In genomic region chr6:111753573-111753972, GRCh38 we compare ENCODE assay signal across 18 cellular contexts.
A peak's percentile ranks its signal among the peaks of the same experiment; 100 is the strongest.
DNase-seq lines count a peak whose midpoint lies in the region; ATAC-seq and TF ChIP-seq lines count a peak whose summit lies in the region.
"Had no signal": no experiment of that assay in that cellular context is flagged by ENCODE, and none has a peak within 500 bp of the region (broad histone marks: within the 10 kb centered on the region; RNA-seq: fewer than 3 reads in every experiment).

No MANE protein-coding gene starts in this region.

- ATAC-seq in Right ventricle myocardium inferior: no peak
- no peak for ATAC-seq in GM19463 (IDR thresholded peaks at IDR 0.05; ENCODE audit: unreplicated experiment)
- ATAC-seq in left colon: no peak
- ATAC-seq: left lung, PC-3 had no signal

- DNase-seq in left ventricle myocardium inferior (no peak), Right ventricle myocardium inferior (ENCODE audit: missing footprints) (no peak), myocyte (ENCODE audit: low read depth) (peak; percentile 76), NCI-H345 treated with DMSO at 0.1 percent for 48 hours (lab: John Stamatoyannopoulos, UW; ENCODE audit: unreplicated experiment) (no peak), left colon (no peak), NCI-H1417 (lab: John Stamatoyannopoulos, UW) (no peak)
- DNase-seq in activated T-helper 2 cell treated with anti-CD3 and anti-CD28 coated beads, Interferon-gamma antibody, Interleukin-2, Interleukin-4, amounts not matched to agents 10 μg/mL and 5 μg/mL and 100 μg/mL, durations not matched to agents 14 hours and 24 hours and 36 hours (ENCODE audit: low spot score): no peak
- DNase-seq: activated CD4-positive, CD25-positive, alpha-beta regulatory T cell; activated gamma-delta T cell; caudate nucleus; IMR-90; left lung; NCI-H510A; PC-3; SW 1271; trophoblast cell had no signal

- H3K4me3 Mint-ChIP-seq in activated T-helper 2 cell treated with anti-CD3 and anti-CD28 coated beads, Interferon-gamma antibody, Interleukin-2, Interleukin-4, amounts not matched to agents 10 μg/mL and 5 μg/mL and 100 μg/mL, durations not matched to agents 14 hours and 24 hours and 36 hours (ENCODE audit: low read depth): no peak overlapping the region

- peaks cover 73% of the 10 kb centered on the region for H3K4me1 Mint-ChIP-seq in activated T-helper 2 cell treated with anti-CD3 and anti-CD28 coated beads, Interferon-gamma antibody, Interleukin-2, Interleukin-4, amounts not matched to agents 10 μg/mL and 5 μg/mL and 100 μg/mL, durations not matched to agents 14 hours and 24 hours and 36 hours (ENCODE audit: low read depth)

- H3K9me3 Mint-ChIP-seq in activated T-helper 2 cell treated with anti-CD3 and anti-CD28 coated beads, Interferon-gamma antibody, Interleukin-2, Interleukin-4, amounts not matched to agents 10 μg/mL and 5 μg/mL and 100 μg/mL, durations not matched to agents 14 hours and 24 hours and 36 hours: no peaks in the 10 kb centered on the region

- no peak overlapping the region for H3K4me3 ChIP-seq in left ventricle myocardium inferior
- H3K4me3 ChIP-seq: left lung had no signal

- H3K4me1 ChIP-seq in left ventricle myocardium inferior: peaks cover 69% of the 10 kb centered on the region

- no peaks in the 10 kb centered on the region for H3K27me3 ChIP-seq in left ventricle myocardium inferior (ENCODE audit: low read depth)
- H3K27me3 ChIP-seq: left lung had no signal

- peak overlapping the region; percentile 58 for H3K27ac ChIP-seq in left ventricle myocardium inferior (replicated peaks)
- H3K27ac ChIP-seq: epithelial cell of prostate had no signal

- no peaks in the 10 kb centered on the region for H3K9me3 ChIP-seq in left ventricle myocardium inferior (replicated peaks)
- H3K9me3 ChIP-seq: left lung had no signal

- no peaks in the 10 kb centered on the region for H3K36me3 ChIP-seq in left ventricle myocardium inferior
- H3K36me3 ChIP-seq: left lung had no signal

- intact Hi-C loops in left ventricle myocardium inferior (cut with micrococcal nuclease): no loop called here
- intact Hi-C loops in Right ventricle myocardium inferior (cut with DNase I): no loop called here
- intact Hi-C loops in activated T-helper 2 cell treated with anti-CD3 and anti-CD28 coated beads, Interferon-gamma antibody, Interleukin-2, Interleukin-4, amounts not matched to agents 10 μg/mL and 5 μg/mL and 100 μg/mL, durations not matched to agents 14 hours and 24 hours and 36 hours (cut with micrococcal nuclease): no loop called here
- intact Hi-C loops in left colon (cut with DNase I, micrococcal nuclease): no loop called here

- H3K27ac Mint-ChIP-seq in activated T-helper 2 cell treated with anti-CD3 and anti-CD28 coated beads, Interferon-gamma antibody, Interleukin-2, Interleukin-4, amounts not matched to agents 10 μg/mL and 5 μg/mL and 100 μg/mL, durations not matched to agents 14 hours and 24 hours and 36 hours: peak overlapping the region; percentile 74

- no peaks in the 10 kb centered on the region for H3K27me3 Mint-ChIP-seq in activated T-helper 2 cell treated with anti-CD3 and anti-CD28 coated beads, Interferon-gamma antibody, Interleukin-2, Interleukin-4, amounts not matched to agents 10 μg/mL and 5 μg/mL and 100 μg/mL, durations not matched to agents 14 hours and 24 hours and 36 hours (ENCODE audit: low read depth)

- no peak for TF ChIP-seq CTCF in left ventricle myocardium inferior (IDR thresholded peaks at IDR 0.05; ENCODE audit: borderline replicate concordance)

- peaks cover 75% of the 10 kb centered on the region for H3K36me3 Mint-ChIP-seq in activated T-helper 2 cell treated with anti-CD3 and anti-CD28 coated beads, Interferon-gamma antibody, Interleukin-2, Interleukin-4, amounts not matched to agents 10 μg/mL and 5 μg/mL and 100 μg/mL, durations not matched to agents 14 hours and 24 hours and 36 hours (ENCODE audit: low read depth)
